ENCODE assay signal across 8 cellular contexts in genomic region chr7:91636129-91636724, GRCh38.
DNase-seq lines count a peak whose midpoint lies in the region; FAIRE-seq and TF ChIP-seq lines count a peak whose summit lies in the region.

No MANE protein-coding gene starts in this region.

- no peak overlapping the region for H4K8ac ChIP-seq in mesendoderm (ENCODE audit: low read depth, low read length)

- no peaks in the 10 kb centered on the region for H3K79me1 ChIP-seq in mesendoderm (ENCODE audit: low read length)

- H2BK15ac ChIP-seq in mesendoderm (replicated peaks; ENCODE audit: low read depth) = no peak overlapping the region

- H3K27ac ChIP-seq in brain microvascular endothelial cell = no peak overlapping the region
- no peak overlapping the region for H3K27ac ChIP-seq in mesendoderm (ENCODE audit: low read depth, low read length)

- no peaks in the 10 kb centered on the region for H3K79me2 ChIP-seq in mesendoderm (ENCODE audit: control insufficient read depth, insufficient read depth, low read length)

- H2BK5ac ChIP-seq in mesendoderm (ENCODE audit: low read length) = no peak overlapping the region

- FAIRE-seq in GM19239 (lab: Jason Lieb, UNC) = peak; percentile 61

- no peak overlapping the region for H3K4ac ChIP-seq in mesendoderm (ENCODE audit: low read depth, low read length)

- DNase-seq in AML-193 (lab: John Stamatoyannopoulos, UW) = peak; percentile 14 to 29
- DNase-seq in GM19239 (ENCODE audit: insufficient read length, low spot score) = no peak
- peak; percentile 61 for DNase-seq in NAMALWA (ENCODE audit: low spot score)
- DNase-seq in brain microvascular endothelial cell = peak; percentile 19
- DNase-seq in mesendoderm = peak; percentile 78
- DNase-seq in NCI-H187 (lab: John Stamatoyannopoulos, UW) = no peak
- DNase-seq in NK-92 treated with Interleukin-12 subunit alpha and Interleukin-12 subunit beta, amount 100 ng/mL, for 24 hours (lab: John Stamatoyannopoulos, UW) = no peak
- no peak for DNase-seq in Ammon's horn (ENCODE audit: low spot score)

- H3K36me3 ChIP-seq in brain microvascular endothelial cell (replicated peaks) = no peaks in the 10 kb centered on the region
- no peaks in the 10 kb centered on the region for H3K36me3 ChIP-seq in mesendoderm (ENCODE audit: control insufficient read depth, insufficient read depth, low read length)

- H3K27me3 ChIP-seq in brain microvascular endothelial cell (replicated peaks) (no peaks in the 10 kb centered on the region), mesendoderm (ENCODE audit: insufficient read depth, low read length, poor library complexity) (no peaks in the 10 kb centered on the region)

- H3K9ac ChIP-seq in mesendoderm (ENCODE audit: low read length) = no peak overlapping the region

- no peak overlapping the region for H3K4me2 ChIP-seq in mesendoderm (ENCODE audit: low read length)

- peaks cover 2% of the 10 kb centered on the region for H3K4me1 ChIP-seq in mesendoderm (ENCODE audit: control insufficient read depth, low read depth, low read length)

- H3K56ac ChIP-seq in mesendoderm (ENCODE audit: low read length) = no peak overlapping the region

- H3K4me3 ChIP-seq in brain microvascular endothelial cell (ENCODE audit: low read depth, low read length) = no peak overlapping the region
- no peak overlapping the region for H3K4me3 ChIP-seq in mesendoderm (ENCODE audit: low read length)

- no peak overlapping the region for H2AK5ac ChIP-seq in mesendoderm (ENCODE audit: low read length)

- WGBS in mesendoderm (ENCODE audit: extremely low coverage, insufficient coverage, low lambda C conversion rate) = no CpG with 5 or more reads among the region's 6 CpGs

- TF ChIP-seq CTCF in brain microvascular endothelial cell (IDR thresholded peaks at IDR 0.05; ENCODE audit: low read depth, low read length, missing control alignments) = peak; percentile 69

- no peak overlapping the region for H3K23ac ChIP-seq in mesendoderm (ENCODE audit: low read length)

- H3K18ac ChIP-seq in mesendoderm (ENCODE audit: low read length) = no peak overlapping the region

- no peak overlapping the region for H4K5ac ChIP-seq in mesendoderm (ENCODE audit: low read length)

- in situ Hi-C loops in brain microvascular endothelial cell (cut with HindIII; ENCODE audit: low pct_ligation_motif_present, low sequenced_read_pairs) = no loop called here

- no peak overlapping the region for H2BK120ac ChIP-seq in mesendoderm (ENCODE audit: low read depth, low read length)

Comparison
In these comparisons a context has a peak if more than half of its experiments do, and no peak if none do; other contexts are left out.
1. DNase-seq: peak in AML-193 (2 of 2), NAMALWA (single experiment), brain microvascular endothelial cell (single experiment) and mesendoderm (single experiment); none in GM19239 (single experiment), NCI-H187 (0 of 2), NK-92 treated with Interleukin-12 subunit alpha and Interleukin-12 subunit beta, amount 100 ng/mL, for 24 hours (single experiment) and Ammon's horn (single experiment).